19 cellular contexts compared by ENCODE assay signal in the genomic region with DNA sequence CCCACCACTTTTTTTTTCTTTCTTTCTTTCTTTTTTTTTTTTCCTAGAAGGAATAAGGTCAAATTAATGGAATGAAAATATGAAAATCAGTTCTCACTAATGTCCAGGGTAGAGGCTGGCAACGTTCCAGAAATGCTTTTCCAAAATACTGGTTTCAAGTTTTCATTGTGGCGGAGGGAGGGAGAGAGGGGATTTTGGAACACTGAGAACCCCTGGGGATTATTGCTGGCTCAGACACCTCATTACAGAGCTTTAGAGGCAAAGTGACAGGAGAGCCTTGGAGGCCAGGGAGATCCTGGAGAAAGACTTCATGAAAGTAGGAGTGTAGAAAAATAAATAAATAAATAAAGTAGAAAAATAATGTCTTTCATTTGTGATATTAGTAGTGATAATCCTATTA. TPM values are rescaled to one million over a fixed set of nuclear protein-coding genes. Genes with fewer than 3 reads are reported as not detected.
"Had no signal": no experiment of that assay in that cellular context is flagged by ENCODE, and none has a peak within 500 bp of the region (broad histone marks: within the 10 kb centered on the region; RNA-seq: fewer than 3 reads in every experiment).

No MANE protein-coding gene starts in this region.

- H3K4me1 ChIP-seq: body of pancreas, prostate gland, right atrium auricular region, transverse colon, uterus had no signal

- H3K27me3 Mint-ChIP-seq: activated CD4-positive, alpha-beta T cell treated with anti-CD3 and anti-CD28 coated beads for 36 hours; activated naive CD8-positive, alpha-beta T cell treated with anti-CD3 and anti-CD28 coated beads for 36 hours; effector memory CD8-positive, alpha-beta T cell; memory B cell; naive B cell had no signal

- H3K4me1 Mint-ChIP-seq: activated CD4-positive, alpha-beta T cell treated with anti-CD3 and anti-CD28 coated beads for 36 hours; activated naive CD8-positive, alpha-beta T cell treated with anti-CD3 and anti-CD28 coated beads for 36 hours; memory B cell; naive B cell; neural crest cell had no signal

- H3K27ac ChIP-seq: body of pancreas, prostate gland, right atrium auricular region, transverse colon, uterus had no signal

- DNase-seq: activated CD4-positive, alpha-beta T cell treated with anti-CD3 and anti-CD28 coated beads for 36 hours; activated CD4-positive, alpha-beta T cell treated with anti-CD3 and anti-CD28 coated beads, Interleukin-2, amount 50 U/mL, for 48 hours; activated naive CD8-positive, alpha-beta T cell treated with anti-CD3 and anti-CD28 coated beads for 36 hours; body of pancreas; effector memory CD8-positive, alpha-beta T cell; naive B cell; stimulated activated CD4-positive, alpha-beta T cell treated with anti-CD3 and anti-CD28 coated beads, Interleukin-2, amount 100 ng/mL, for 24 hours; stimulated activated naive CD4-positive, alpha-beta T cell treated with Interleukin-2 at 50 U/mL for 16 hours; substantia nigra; transverse colon; uterus had no signal

- H3K4me3 ChIP-seq: body of pancreas, prostate gland, right atrium auricular region, transverse colon, uterus had no signal

- H3K27ac Mint-ChIP-seq: activated CD4-positive, alpha-beta T cell treated with anti-CD3 and anti-CD28 coated beads for 36 hours; activated naive CD8-positive, alpha-beta T cell treated with anti-CD3 and anti-CD28 coated beads for 36 hours; effector memory CD8-positive, alpha-beta T cell; memory B cell; naive B cell had no signal

- H3K36me3 ChIP-seq: prostate gland, right atrium auricular region, transverse colon, uterus had no signal

- H3K9me3 Mint-ChIP-seq: activated naive CD8-positive, alpha-beta T cell treated with anti-CD3 and anti-CD28 coated beads for 36 hours; neural crest cell had no signal

- H3K27me3 ChIP-seq: body of pancreas, right atrium auricular region, transverse colon, uterus had no signal

- H3K4me3 Mint-ChIP-seq: activated CD4-positive, alpha-beta T cell treated with anti-CD3 and anti-CD28 coated beads for 36 hours; activated naive CD8-positive, alpha-beta T cell treated with anti-CD3 and anti-CD28 coated beads for 36 hours; effector memory CD8-positive, alpha-beta T cell; memory B cell; naive B cell; neural crest cell had no signal

- H3K9me3 ChIP-seq: body of pancreas, prostate gland, right atrium auricular region, transverse colon, uterus had no signal

- H3K36me3 Mint-ChIP-seq: activated naive CD8-positive, alpha-beta T cell treated with anti-CD3 and anti-CD28 coated beads for 36 hours; memory B cell; naive B cell had no signal

- ATAC-seq: activated CD4-positive, alpha-beta T cell treated with anti-CD3 and anti-CD28 coated beads for 36 hours; body of pancreas; effector memory CD8-positive, alpha-beta T cell had no signal

RNA-seq across cellular contexts. Expression of gene ALX1, which starts 45.4 kb away (rescaled TPM):
- total RNA-seq: activated CD4-positive, alpha-beta T cell treated with anti-CD3 and anti-CD28 coated beads for 36 hours; activated naive CD8-positive, alpha-beta T cell treated with anti-CD3 and anti-CD28 coated beads for 36 hours; body of pancreas; cardiac septum; dermis microvascular lymphatic vessel endothelial cell; liver; mononuclear cell; prostate gland; right atrium auricular region; transverse colon had no signal
- polyA plus RNA-seq: liver had no signal
